In genomic region chr1:5757177-5757820, GRCh38 we compare ENCODE assay signal across 21 cellular contexts.
DNase-seq lines count a peak whose midpoint lies in the region; ATAC-seq and TF ChIP-seq lines count a peak whose summit lies in the region.
"Had no signal": no experiment of that assay in that cellular context is flagged by ENCODE, and none has a peak within 500 bp of the region (broad histone marks: within the 10 kb centered on the region; RNA-seq: fewer than 3 reads in every experiment).

No MANE protein-coding gene starts in this region.

- no peaks in the 10 kb centered on the region for H3K4me1 Mint-ChIP-seq in activated naive CD8-positive, alpha-beta T cell treated with anti-CD3 and anti-CD28 coated beads, Interleukin-2, amount 50 U/mL, for 24 hours
- no peaks in the 10 kb centered on the region for H3K4me1 Mint-ChIP-seq in activated naive CD8-positive, alpha-beta T cell treated with anti-CD3 and anti-CD28 coated beads for 36 hours
- H3K4me1 Mint-ChIP-seq in chondrocyte (ENCODE audit: low read depth): peaks cover 3% of the 10 kb centered on the region
- H3K4me1 Mint-ChIP-seq: CD8-positive, alpha-beta memory T cell had no signal

- ATAC-seq in activated naive CD8-positive, alpha-beta T cell treated with anti-CD3 and anti-CD28 coated beads, Interleukin-2, amount 50 U/mL, for 24 hours: peak; percentile 29
- no peak for ATAC-seq in sciatic nerve
- no peak for ATAC-seq in GM18909 (IDR thresholded peaks at IDR 0.05; ENCODE audit: poor library complexity, unreplicated experiment)
- no peak for ATAC-seq in HG03039 (IDR thresholded peaks at IDR 0.05; ENCODE audit: unreplicated experiment)

- no peaks in the 10 kb centered on the region for H3K36me3 Mint-ChIP-seq in activated naive CD8-positive, alpha-beta T cell treated with anti-CD3 and anti-CD28 coated beads, Interleukin-2, amount 50 U/mL, for 24 hours (ENCODE audit: low read depth)
- H3K36me3 Mint-ChIP-seq in activated naive CD8-positive, alpha-beta T cell treated with anti-CD3 and anti-CD28 coated beads for 36 hours: no peaks in the 10 kb centered on the region
- no peaks in the 10 kb centered on the region for H3K36me3 Mint-ChIP-seq in chondrocyte (ENCODE audit: low read depth)
- H3K36me3 Mint-ChIP-seq: CD8-positive, alpha-beta memory T cell had no signal

- TF ChIP-seq CTCF in chondrocyte (IDR thresholded peaks at IDR 0.05): no peak

- H3K4me3 Mint-ChIP-seq in activated naive CD8-positive, alpha-beta T cell treated with anti-CD3 and anti-CD28 coated beads, Interleukin-2, amount 50 U/mL, for 24 hours: no peak overlapping the region
- H3K4me3 Mint-ChIP-seq in activated naive CD8-positive, alpha-beta T cell treated with anti-CD3 and anti-CD28 coated beads for 36 hours: no peak overlapping the region
- H3K4me3 Mint-ChIP-seq in chondrocyte (ENCODE audit: unreplicated experiment): no peak overlapping the region
- H3K4me3 Mint-ChIP-seq: CD8-positive, alpha-beta memory T cell; HFFc6 had no signal

- H3K27me3 Mint-ChIP-seq in activated naive CD8-positive, alpha-beta T cell treated with anti-CD3 and anti-CD28 coated beads, Interleukin-2, amount 50 U/mL, for 24 hours: peaks cover 3% of the 10 kb centered on the region
- H3K27me3 Mint-ChIP-seq in activated naive CD8-positive, alpha-beta T cell treated with anti-CD3 and anti-CD28 coated beads for 36 hours: peaks cover 8% of the 10 kb centered on the region
- H3K27me3 Mint-ChIP-seq in chondrocyte (ENCODE audit: low read depth): peaks cover 20% of the 10 kb centered on the region

- intact Hi-C loops in sciatic nerve (cut with DNase I): no loop called here

- H3K9me3 Mint-ChIP-seq in activated naive CD8-positive, alpha-beta T cell treated with anti-CD3 and anti-CD28 coated beads, Interleukin-2, amount 50 U/mL, for 24 hours: peaks cover 5% of the 10 kb centered on the region
- H3K9me3 Mint-ChIP-seq in activated naive CD8-positive, alpha-beta T cell treated with anti-CD3 and anti-CD28 coated beads for 36 hours: peaks cover 4% of the 10 kb centered on the region
- peaks cover 3% of the 10 kb centered on the region for H3K9me3 Mint-ChIP-seq in chondrocyte (ENCODE audit: low read depth)

- DNase-seq in activated naive CD8-positive, alpha-beta T cell treated with anti-CD3 and anti-CD28 coated beads, Interleukin-2, amount 50 U/mL, for 24 hours: no peak
- DNase-seq in activated naive CD8-positive, alpha-beta T cell treated with anti-CD3 and anti-CD28 coated beads for 36 hours: no peak
- peak; percentile 78 for DNase-seq in chondrocyte (ENCODE audit: low spot score)
- peak; percentile 64 for DNase-seq in mesenteric fat pad (ENCODE audit: low spot score)
- peak; percentile 53 for DNase-seq in sciatic nerve (ENCODE audit: low spot score)
- DNase-seq in HuH-7.5 (ENCODE audit: low spot score): no peak
- DNase-seq: 8988T; Calu3; CD8-positive, alpha-beta memory T cell; H7; HFFc6; KBM-7; MM.1S; NCI-H1092 treated with DMSO at 0.1 percent for 48 hours; NCI-H1436 treated with DMSO at 0.1 percent for 48 hours; NCI-H1930; NCI-H748 treated with DMSO at 0.1 percent for 48 hours; PC-9; SIG-M5 had no signal

- H3K27ac Mint-ChIP-seq in activated naive CD8-positive, alpha-beta T cell treated with anti-CD3 and anti-CD28 coated beads, Interleukin-2, amount 50 U/mL, for 24 hours: no peak overlapping the region
- H3K27ac Mint-ChIP-seq in activated naive CD8-positive, alpha-beta T cell treated with anti-CD3 and anti-CD28 coated beads for 36 hours: no peak overlapping the region
- no peak overlapping the region for H3K27ac Mint-ChIP-seq in chondrocyte (ENCODE audit: unreplicated experiment)
- H3K27ac Mint-ChIP-seq: HFFc6 had no signal

Comparison
In these comparisons a context has a peak if more than half of its experiments do, and no peak if none do; other contexts are left out.
1. DNase-seq: peak in chondrocyte (single experiment), mesenteric fat pad (single experiment) and sciatic nerve (single experiment); none in activated naive CD8-positive, alpha-beta T cell treated with anti-CD3 and anti-CD28 coated beads, Interleukin-2, amount 50 U/mL, for 24 hours (single experiment), activated naive CD8-positive, alpha-beta T cell treated with anti-CD3 and anti-CD28 coated beads for 36 hours (single experiment) and HuH-7.5 (single experiment).